In the genomic region with DNA sequence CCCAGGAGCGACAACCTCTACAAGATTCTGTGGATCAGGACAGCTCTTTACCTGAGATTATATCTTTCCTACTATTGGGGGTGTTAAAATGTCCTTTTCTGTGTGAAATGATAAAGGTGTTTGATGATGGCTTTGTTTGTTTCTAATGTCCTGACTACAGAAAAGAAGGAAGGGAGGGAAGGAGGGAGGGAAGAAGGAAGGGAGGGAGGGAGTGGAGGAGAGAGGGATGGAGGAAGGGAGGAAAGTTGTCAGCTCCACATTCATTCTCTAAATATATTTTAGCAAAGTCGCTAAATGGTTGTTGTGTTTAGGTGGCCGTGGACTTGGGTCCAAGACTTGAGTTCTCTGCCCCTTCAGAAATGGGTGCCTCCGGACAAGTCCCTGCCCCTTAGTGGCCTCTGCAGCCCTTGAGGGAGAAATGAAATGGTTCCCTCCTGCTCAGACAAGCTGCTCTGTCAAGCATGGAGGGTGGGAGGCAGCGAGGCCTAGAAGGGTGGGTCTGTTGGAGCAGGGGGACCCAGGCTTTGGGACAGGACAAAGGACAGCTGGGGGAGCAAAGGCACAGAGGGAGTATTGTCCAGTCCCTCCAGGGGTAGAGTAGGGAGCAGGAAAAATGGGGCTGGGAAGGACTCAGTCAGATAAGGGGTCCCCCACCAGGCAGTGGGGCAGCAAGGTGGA, we compare ENCODE assay signal across 12 cellular contexts. TPM values are rescaled to one million over a fixed set of nuclear protein-coding genes. Genes with fewer than 3 reads are reported as not detected.
DNase-seq lines count a peak whose midpoint lies in the region; ATAC-seq lines count a peak whose summit lies in the region.
"Had no signal": no experiment of that assay in that cellular context is flagged by ENCODE, and none has a peak within 500 bp of the region (broad histone marks: within the 10 kb centered on the region; RNA-seq: fewer than 3 reads in every experiment).

No MANE protein-coding gene starts in this region.

- CTCF ChIA-PET in activated naive CD4-positive, alpha-beta T cell treated with anti-CD3 and anti-CD28 coated beads, Interleukin-2, amount 10 ng/mL, durations not matched to agents 7 days and 5 days (lab: Charles Lee): interaction anchor here (1.6 to 3.6 kb wide), 5 partner anchors 19 to 339 kb away, joined by 3 to 11 read pairs (median 8); a partner anchor contains a TSS
- CTCF ChIA-PET in activated CD8-positive, alpha-beta T cell treated with anti-CD3 and anti-CD28 coated beads, Interleukin-2, amount 10 ng/mL, durations not matched to agents 7 days and 5 days (lab: Charles Lee): interaction anchor here (0.7 to 4.6 kb wide), 16 partner anchors 8 to 339 kb away, joined by 3 to 43 read pairs (median 4); a partner anchor contains a TSS

- no peak overlapping the region for H2AFZ ChIP-seq in mesenchymal stem cell (ENCODE audit: low read depth, low read length)

- no peak overlapping the region for H2BK5ac ChIP-seq in mesenchymal stem cell (ENCODE audit: low read depth, low read length, poor library complexity, severe bottlenecking)

- peak overlapping the region; percentile 89 for H3K4me3 Mint-ChIP-seq in activated naive CD4-positive, alpha-beta T cell treated with anti-CD3 and anti-CD28 coated beads, Interleukin-2, amount 10 ng/mL, durations not matched to agents 7 days and 5 days
- H3K4me3 Mint-ChIP-seq in activated CD8-positive, alpha-beta T cell treated with anti-CD3 and anti-CD28 coated beads, Interleukin-2, amount 10 ng/mL, durations not matched to agents 7 days and 5 days: peak overlapping the region; percentile 89

- no peak overlapping the region for H4K91ac ChIP-seq in mesenchymal stem cell (ENCODE audit: low read length)

- no peak overlapping the region for H3K4me2 ChIP-seq in mesenchymal stem cell (ENCODE audit: low read length, poor library complexity, severe bottlenecking)

- H3K9me3 Mint-ChIP-seq in activated naive CD4-positive, alpha-beta T cell treated with anti-CD3 and anti-CD28 coated beads, Interleukin-2, amount 10 ng/mL, durations not matched to agents 7 days and 5 days: no peaks in the 10 kb centered on the region
- no peaks in the 10 kb centered on the region for H3K9me3 Mint-ChIP-seq in activated CD8-positive, alpha-beta T cell treated with anti-CD3 and anti-CD28 coated beads, Interleukin-2, amount 10 ng/mL, durations not matched to agents 7 days and 5 days (ENCODE audit: insufficient read depth)

- POLR2A ChIA-PET in activated CD8-positive, alpha-beta T cell treated with anti-CD3 and anti-CD28 coated beads, Interleukin-2, amount 10 ng/mL, durations not matched to agents 7 days and 5 days (lab: Charles Lee): interaction anchor here (0.7 to 2.5 kb wide), 8 partner anchors 8 to 332 kb away, joined by 3 to 21 read pairs (median 5); a partner anchor contains a TSS

- peak overlapping the region in 1 of 2 experiments; percentile 75 for H3K18ac ChIP-seq in mesenchymal stem cell (ENCODE audit: low read depth in 1 of 2, low read length in 2 of 2)

- no peaks in the 10 kb centered on the region for H3K27me3 Mint-ChIP-seq in activated naive CD4-positive, alpha-beta T cell treated with anti-CD3 and anti-CD28 coated beads, Interleukin-2, amount 10 ng/mL, durations not matched to agents 7 days and 5 days
- H3K27me3 Mint-ChIP-seq in activated CD8-positive, alpha-beta T cell treated with anti-CD3 and anti-CD28 coated beads, Interleukin-2, amount 10 ng/mL, durations not matched to agents 7 days and 5 days (ENCODE audit: low read depth): no peaks in the 10 kb centered on the region

- H2BK15ac ChIP-seq in mesenchymal stem cell (ENCODE audit: low read depth, poor library complexity, severe bottlenecking): peak overlapping the region; percentile 54

- peak overlapping the region; percentile 93 for H3K27ac Mint-ChIP-seq in activated naive CD4-positive, alpha-beta T cell treated with anti-CD3 and anti-CD28 coated beads, Interleukin-2, amount 10 ng/mL, durations not matched to agents 7 days and 5 days
- H3K27ac Mint-ChIP-seq in activated CD8-positive, alpha-beta T cell treated with anti-CD3 and anti-CD28 coated beads, Interleukin-2, amount 10 ng/mL, durations not matched to agents 7 days and 5 days: peak overlapping the region; percentile 94
- H3K27ac Mint-ChIP-seq: brain had no signal

- 83% methylated on average over 4 of the region's 5 CpGs for WGBS in mesenchymal stem cell
- 78% methylated on average over 5 of the region's 5 CpGs for WGBS in urinary bladder

- H3K4me1 Mint-ChIP-seq in activated naive CD4-positive, alpha-beta T cell treated with anti-CD3 and anti-CD28 coated beads, Interleukin-2, amount 10 ng/mL, durations not matched to agents 7 days and 5 days: peaks cover 66% of the 10 kb centered on the region
- peaks cover 63% of the 10 kb centered on the region for H3K4me1 Mint-ChIP-seq in activated CD8-positive, alpha-beta T cell treated with anti-CD3 and anti-CD28 coated beads, Interleukin-2, amount 10 ng/mL, durations not matched to agents 7 days and 5 days (ENCODE audit: low read depth)

- H2AK5ac ChIP-seq in mesenchymal stem cell (ENCODE audit: low read length, severe bottlenecking): peak overlapping the region; percentile 26

- no peak overlapping the region for H3K4me3 ChIP-seq in mesenchymal stem cell (ENCODE audit: insufficient read depth in 1 of 2, low read depth in 1 of 2, low read length in 2 of 2)
- H3K4me3 ChIP-seq in urinary bladder (ENCODE audit: low read depth, low read length): no peak overlapping the region

- no peak for ATAC-seq in activated CD8-positive, alpha-beta T cell treated with anti-CD3 and anti-CD28 coated beads, Interleukin-2, amount 10 ng/mL, durations not matched to agents 7 days and 5 days
- ATAC-seq in GM18870 (IDR thresholded peaks at IDR 0.05; ENCODE audit: unreplicated experiment): no peak
- ATAC-seq in HG03460 (IDR thresholded peaks at IDR 0.05; ENCODE audit: unreplicated experiment): no peak

- no peak overlapping the region for H3K23ac ChIP-seq in mesenchymal stem cell (ENCODE audit: low read length in 2 of 2)

- peaks cover 39% of the 10 kb centered on the region for H3K36me3 Mint-ChIP-seq in activated naive CD4-positive, alpha-beta T cell treated with anti-CD3 and anti-CD28 coated beads, Interleukin-2, amount 10 ng/mL, durations not matched to agents 7 days and 5 days
- H3K36me3 Mint-ChIP-seq in activated CD8-positive, alpha-beta T cell treated with anti-CD3 and anti-CD28 coated beads, Interleukin-2, amount 10 ng/mL, durations not matched to agents 7 days and 5 days (ENCODE audit: low read depth): peaks cover 56% of the 10 kb centered on the region
- H3K36me3 Mint-ChIP-seq: brain had no signal

- no peak overlapping the region for H3K27ac ChIP-seq in mesenchymal stem cell (ENCODE audit: low read length, poor library complexity, severe bottlenecking)
- peak overlapping the region; percentile 3 for H3K27ac ChIP-seq in urinary bladder (ENCODE audit: low read depth)

- DNase-seq in activated naive CD4-positive, alpha-beta T cell treated with anti-CD3 and anti-CD28 coated beads, Interleukin-2, amount 10 ng/mL, durations not matched to agents 7 days and 5 days: no peak
- DNase-seq in activated naive CD4-positive, alpha-beta T cell treated with Interleukin-2 at 50 U/mL for 16 hours: no peak
- DNase-seq in activated CD8-positive, alpha-beta T cell treated with anti-CD3 and anti-CD28 coated beads, Interleukin-2, amount 10 ng/mL, durations not matched to agents 7 days and 5 days: no peak
- DNase-seq in mesenchymal stem cell (no peak), NCI-H524 treated with DMSO at 0.1 percent for 48 hours (lab: John Stamatoyannopoulos, UW) (no peak)
- DNase-seq: head of caudate nucleus; NCI-H2107; stimulated activated CD4-positive, alpha-beta T cell treated with anti-CD3 and anti-CD28 coated beads, Interleukin-12 subunit alpha, Interleukin-12 subunit beta, amount 100 ng/mL, for 4 hours had no signal

- H3K9ac ChIP-seq in mesenchymal stem cell (ENCODE audit: low read length): no peak overlapping the region

- H2BK12ac ChIP-seq in mesenchymal stem cell (ENCODE audit: low read length in 2 of 2): peak overlapping the region in 1 of 2 experiments; percentile 71

- H3K27me3 ChIP-seq in mesenchymal stem cell (ENCODE audit: control insufficient read depth in 1 of 2, insufficient read depth in 1 of 2, low read length in 2 of 2): no peaks in the 10 kb centered on the region

- H3K79me1 ChIP-seq in mesenchymal stem cell (replicated peaks; ENCODE audit: low read length, poor library complexity, severe bottlenecking): peaks cover 32% of the 10 kb centered on the region

- H3K4ac ChIP-seq in mesenchymal stem cell (ENCODE audit: low read depth in 1 of 2, low read length in 2 of 2): peak overlapping the region in 1 of 2 experiments; percentile 79

- H4K8ac ChIP-seq in mesenchymal stem cell (ENCODE audit: low read length): peak overlapping the region; percentile 40

- H3K36me3 ChIP-seq in mesenchymal stem cell (ENCODE audit: control insufficient read depth in 1 of 2, insufficient read depth in 2 of 2, low read depth in 1 of 2, low read length in 2 of 2): peaks cover 0 to 4% of the 10 kb centered on the region in 2 experiments
- H3K36me3 ChIP-seq in urinary bladder (ENCODE audit: insufficient read depth): no peaks in the 10 kb centered on the region

- H3K4me1 ChIP-seq in mesenchymal stem cell (ENCODE audit: control insufficient read depth, insufficient read depth, low read depth, low read length): peaks cover 23% of the 10 kb centered on the region
- no peaks in the 10 kb centered on the region for H3K4me1 ChIP-seq in urinary bladder (ENCODE audit: insufficient read depth)

- no peak overlapping the region for H2BK120ac ChIP-seq in mesenchymal stem cell (ENCODE audit: low read depth, low read length)

- H3K9me3 ChIP-seq in mesenchymal stem cell (ENCODE audit: control insufficient read depth, low read length): no peaks in the 10 kb centered on the region

- H3K14ac ChIP-seq in mesenchymal stem cell (ENCODE audit: low read length in 2 of 2): peak overlapping the region in 1 of 2 experiments; percentile 90

RNA-seq across cellular contexts. Expression of a gene that starts 4.4 kb away (rescaled TPM):
- 100 to 1,000 TPM; 166 TPM for total RNA-seq in activated CD8-positive, alpha-beta T cell treated with anti-CD3 and anti-CD28 coated beads, Interleukin-2, amount 10 ng/mL, durations not matched to agents 7 days and 5 days
- polyA plus RNA-seq in mesenchymal stem cell (2013, experiment 1 of 2): 310 TPM
- polyA plus RNA-seq in mesenchymal stem cell (2013, experiment 2 of 2): 307 TPM
- total RNA-seq in urinary bladder: 62.4 TPM
- polyA plus RNA-seq in urinary bladder: 44.8 TPM

RNA-seq across cellular contexts. Expression of a gene that starts 58.7 kb away (rescaled TPM):
- 100 to 1,000 TPM; 173 to 177 TPM for total RNA-seq in activated CD8-positive, alpha-beta T cell treated with anti-CD3 and anti-CD28 coated beads, Interleukin-2, amount 10 ng/mL, durations not matched to agents 7 days and 5 days
- 78.9 TPM for polyA plus RNA-seq in mesenchymal stem cell (2013, experiment 1 of 2)
- polyA plus RNA-seq in mesenchymal stem cell (2013, experiment 2 of 2): 81.0 TPM
- 167 TPM for total RNA-seq in urinary bladder
- polyA plus RNA-seq in urinary bladder: 48.6 TPM
